9 cellular contexts compared by ENCODE assay signal in genomic region chr7:27346531-27347260, GRCh38.
DNase-seq lines count a peak whose midpoint lies in the region; ATAC-seq and TF ChIP-seq lines count a peak whose summit lies in the region.
"Had no signal": no experiment of that assay in that cellular context is flagged by ENCODE, and none has a peak within 500 bp of the region (broad histone marks: within the 10 kb centered on the region; RNA-seq: fewer than 3 reads in every experiment).

No MANE protein-coding gene starts in this region.

- POLR2A ChIA-PET in activated CD4-positive, alpha-beta T cell treated with anti-CD3 and anti-CD28 coated beads for 36 hours (lab: Charles Lee): no interaction called here

- H3K27ac Mint-ChIP-seq in endodermal cell: no peak overlapping the region
- H3K27ac Mint-ChIP-seq in osteocyte (ENCODE audit: unreplicated experiment): no peak overlapping the region
- H3K27ac Mint-ChIP-seq in activated CD4-positive, alpha-beta T cell treated with anti-CD3 and anti-CD28 coated beads for 36 hours: no peak overlapping the region

- H3K4me3 ChIP-seq in endodermal cell (ENCODE audit: low read length): no peak overlapping the region

- H3K27me3 ChIP-seq in endodermal cell (ENCODE audit: control insufficient read depth, insufficient read depth, low read length, poor library complexity, severe bottlenecking): no peaks in the 10 kb centered on the region

- H3K9me3 ChIP-seq in endodermal cell (ENCODE audit: control insufficient read depth, low read length): no peaks in the 10 kb centered on the region

- intact Hi-C loops in activated CD4-positive, alpha-beta T cell treated with anti-CD3 and anti-CD28 coated beads for 36 hours (cut with DNase I, micrococcal nuclease): no loop called here

- H3K36me3 ChIP-seq in endodermal cell (ENCODE audit: control insufficient read depth, insufficient read depth, low read length): no peaks in the 10 kb centered on the region

- DNase-seq in COR-L47 (lab: John Stamatoyannopoulos, UW) (peak; percentile 2), NCI-H1105 (lab: John Stamatoyannopoulos, UW) (peak; percentile 16), endodermal cell (peak; percentile 54), non-pigmented ciliary epithelial cell (ENCODE audit: low read depth) (peak; percentile 45), osteocyte (ENCODE audit: extremely low spot score, unreplicated experiment) (no peak), NCI-H146 treated with DMSO at 0.1 percent for 48 hours (lab: John Stamatoyannopoulos, UW; ENCODE audit: unreplicated experiment) (no peak)
- no peak for DNase-seq in activated CD4-positive, alpha-beta T cell treated with anti-CD3 and anti-CD28 coated beads for 36 hours
- DNase-seq: amniotic stem cell had no signal

- H3K4me1 Mint-ChIP-seq in endodermal cell (peaks cover 16% of the 10 kb centered on the region), osteocyte (ENCODE audit: unreplicated experiment) (no peaks in the 10 kb centered on the region)
- H3K4me1 Mint-ChIP-seq in activated CD4-positive, alpha-beta T cell treated with anti-CD3 and anti-CD28 coated beads for 36 hours: no peaks in the 10 kb centered on the region

- CTCF ChIA-PET in activated CD4-positive, alpha-beta T cell treated with anti-CD3 and anti-CD28 coated beads for 36 hours (lab: Charles Lee): interaction anchor here (1.0 kb wide), 1 partner anchor 124 kb away, joined by 3 read pairs; no protein-coding TSS in a partner anchor

- H3K27me3 Mint-ChIP-seq in endodermal cell (ENCODE audit: insufficient read depth): peaks cover 2% of the 10 kb centered on the region
- H3K27me3 Mint-ChIP-seq in osteocyte (ENCODE audit: unreplicated experiment): peaks cover 48% of the 10 kb centered on the region
- peaks cover 17% of the 10 kb centered on the region for H3K27me3 Mint-ChIP-seq in activated CD4-positive, alpha-beta T cell treated with anti-CD3 and anti-CD28 coated beads for 36 hours

- ATAC-seq in GM21447 (IDR thresholded peaks at IDR 0.05; ENCODE audit: unreplicated experiment): no peak
- no peak for ATAC-seq in activated CD4-positive, alpha-beta T cell treated with anti-CD3 and anti-CD28 coated beads for 36 hours

- H3K9me3 Mint-ChIP-seq in endodermal cell: no peaks in the 10 kb centered on the region
- H3K9me3 Mint-ChIP-seq in osteocyte (ENCODE audit: unreplicated experiment): no peaks in the 10 kb centered on the region
- H3K9me3 Mint-ChIP-seq in activated CD4-positive, alpha-beta T cell treated with anti-CD3 and anti-CD28 coated beads for 36 hours (ENCODE audit: low read depth): no peaks in the 10 kb centered on the region

- H3K9ac ChIP-seq in endodermal cell (ENCODE audit: extremely low read depth, low read length, poor library complexity, severe bottlenecking): no peak overlapping the region

- H3K36me3 Mint-ChIP-seq in endodermal cell (ENCODE audit: low read depth) (no peaks in the 10 kb centered on the region), osteocyte (ENCODE audit: unreplicated experiment) (no peaks in the 10 kb centered on the region)
- no peaks in the 10 kb centered on the region for H3K36me3 Mint-ChIP-seq in activated CD4-positive, alpha-beta T cell treated with anti-CD3 and anti-CD28 coated beads for 36 hours (ENCODE audit: low read depth)

- WGBS in endodermal cell (ENCODE audit: insufficient coverage in 1 of 2, insufficient read length in 1 of 2), 2 experiments: 53 to 74% methylated on average over 4 to 9 of the region's 10 CpGs

- TF ChIP-seq CTCF in endodermal cell (conservative IDR thresholded peaks at IDR 0.05) (no peak), osteocyte (IDR thresholded peaks at IDR 0.05) (no peak)

- H3K4me3 Mint-ChIP-seq in endodermal cell (no peak overlapping the region), osteocyte (ENCODE audit: unreplicated experiment) (no peak overlapping the region)
- no peak overlapping the region for H3K4me3 Mint-ChIP-seq in activated CD4-positive, alpha-beta T cell treated with anti-CD3 and anti-CD28 coated beads for 36 hours

- H3K4me1 ChIP-seq in endodermal cell (ENCODE audit: control insufficient read depth, insufficient read depth, low read length): no peaks in the 10 kb centered on the region

- H3K27ac ChIP-seq in endodermal cell (ENCODE audit: low read depth, low read length): no peak overlapping the region

Comparison
In these comparisons a context has a peak if more than half of its experiments do, and no peak if none do; other contexts are left out.
1. DNase-seq: peak in COR-L47 (single experiment), NCI-H1105 (single experiment), endodermal cell (single experiment) and non-pigmented ciliary epithelial cell (single experiment); none in osteocyte (single experiment), activated CD4-positive, alpha-beta T cell treated with anti-CD3 and anti-CD28 coated beads for 36 hours (single experiment) and NCI-H146 treated with DMSO at 0.1 percent for 48 hours (single experiment).